ENCODE assay signal across 10 cellular contexts in the genomic region with DNA sequence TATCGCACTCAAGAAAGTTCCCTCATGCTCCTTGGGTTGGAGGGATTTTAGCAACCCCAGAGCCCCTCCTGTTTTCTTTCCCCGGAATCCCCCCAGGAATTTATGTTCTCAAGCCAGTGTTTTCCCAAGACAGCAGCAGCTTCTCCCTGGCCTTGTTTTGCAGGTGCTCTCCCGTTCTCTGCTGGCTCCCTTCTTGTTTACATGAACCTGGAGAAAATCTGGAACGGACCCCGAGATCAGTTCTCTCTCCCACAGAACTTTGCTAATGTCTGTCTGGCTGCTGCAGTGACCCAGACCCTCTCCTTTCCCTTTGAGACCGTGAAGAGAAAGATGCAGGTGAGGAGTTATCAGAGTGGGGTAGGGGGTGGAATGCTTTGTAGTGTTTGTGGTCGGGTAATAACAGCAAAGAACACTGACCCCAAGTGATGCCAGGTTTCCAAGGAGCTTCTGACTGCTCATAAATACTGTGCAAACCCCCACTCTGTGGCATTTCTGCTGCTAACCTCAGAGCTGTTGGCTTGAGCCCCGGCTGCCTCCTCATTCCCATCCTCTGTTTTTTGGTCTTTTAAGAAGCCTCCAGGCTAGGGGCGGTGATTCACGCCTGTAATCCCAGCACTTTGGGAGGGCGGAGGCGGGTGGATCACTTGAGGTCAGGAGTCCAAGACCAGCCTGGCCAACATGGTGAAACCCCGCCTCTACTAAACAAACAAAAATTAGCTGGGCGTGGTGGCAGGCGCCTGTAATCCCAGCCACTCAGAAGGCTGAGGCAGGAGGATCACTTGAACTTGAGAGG. TPM values are rescaled to one million over a fixed set of nuclear protein-coding genes. Genes with fewer than 3 reads are reported as not detected.
DNase-seq lines count a peak whose midpoint lies in the region; ATAC-seq, FAIRE-seq and TF ChIP-seq lines count a peak whose summit lies in the region.
"Had no signal": no experiment of that assay in that cellular context is flagged by ENCODE, and none has a peak within 500 bp of the region (broad histone marks: within the 10 kb centered on the region; RNA-seq: fewer than 3 reads in every experiment).

No MANE protein-coding gene starts in this region.

- H3K9me3 Mint-ChIP-seq in stimulated activated memory B cell treated with anti-CD40 and anti-IgM and Interleukin-4, amounts not matched to agents 10 μg/mL and 1 μg/mL and 100 μg/mL, for 72 hours = no peaks in the 10 kb centered on the region
- H3K9me3 Mint-ChIP-seq: activated B cell treated with CpG ODN at 0.5 μM for 24 hours had no signal

- DNase-seq in AG09319 (ENCODE audit: extremely low read depth, low read depth) (peak; percentile 75), LoVo (ENCODE audit: low spot score) (peak; percentile 58), bronchial epithelial cell (ENCODE audit: low read depth) (peak; percentile 64), myocyte (ENCODE audit: low read depth) (peak; percentile 83)
- no peak for DNase-seq in activated CD4-positive, alpha-beta T cell treated with anti-CD3 and anti-CD28 coated beads for 1 hour
- DNase-seq in activated T-cell treated with anti-CD3 and anti-CD28 coated beads, Interleukin-2, amount 50 U/mL, for 48 hours = no peak
- DNase-seq: activated B cell treated with CpG ODN at 0.5 μM for 24 hours had no signal

- no peaks in the 10 kb centered on the region for H3K36me3 ChIP-seq in bronchial epithelial cell (ENCODE audit: control insufficient read depth, insufficient read depth, low read length)

- H3K4me3 Mint-ChIP-seq in stimulated activated memory B cell treated with anti-CD40 and anti-IgM and Interleukin-4, amounts not matched to agents 10 μg/mL and 1 μg/mL and 100 μg/mL, for 72 hours = no peak overlapping the region
- H3K4me3 Mint-ChIP-seq: activated B cell treated with CpG ODN at 0.5 μM for 24 hours had no signal

- peaks cover 26% of the 10 kb centered on the region for H3K36me3 Mint-ChIP-seq in stimulated activated memory B cell treated with anti-CD40 and anti-IgM and Interleukin-4, amounts not matched to agents 10 μg/mL and 1 μg/mL and 100 μg/mL, for 72 hours

- H3K27me3 ChIP-seq in bronchial epithelial cell (ENCODE audit: control insufficient read depth, insufficient read depth, low read length) = no peaks in the 10 kb centered on the region

- no peaks in the 10 kb centered on the region for H3K27me3 Mint-ChIP-seq in stimulated activated memory B cell treated with anti-CD40 and anti-IgM and Interleukin-4, amounts not matched to agents 10 μg/mL and 1 μg/mL and 100 μg/mL, for 72 hours
- H3K27me3 Mint-ChIP-seq: activated B cell treated with CpG ODN at 0.5 μM for 24 hours had no signal

- no peak for FAIRE-seq in bronchial epithelial cell (lab: Jason Lieb, UNC)
- FAIRE-seq: G401.6 had no signal

- no peak for ATAC-seq in stimulated activated memory B cell treated with anti-CD40 and anti-IgM and Interleukin-4, amounts not matched to agents 10 μg/mL and 1 μg/mL and 100 μg/mL, for 72 hours
- no peak for ATAC-seq in HG03025 (IDR thresholded peaks at IDR 0.05; ENCODE audit: low FRiP score, unreplicated experiment)

- peaks cover 7% of the 10 kb centered on the region for H3K4me1 Mint-ChIP-seq in stimulated activated memory B cell treated with anti-CD40 and anti-IgM and Interleukin-4, amounts not matched to agents 10 μg/mL and 1 μg/mL and 100 μg/mL, for 72 hours
- H3K4me1 Mint-ChIP-seq: activated B cell treated with CpG ODN at 0.5 μM for 24 hours had no signal

- no peak overlapping the region for H3K4me3 ChIP-seq in bronchial epithelial cell (ENCODE audit: low read depth, low read length)

- no peak overlapping the region for H3K27ac Mint-ChIP-seq in stimulated activated memory B cell treated with anti-CD40 and anti-IgM and Interleukin-4, amounts not matched to agents 10 μg/mL and 1 μg/mL and 100 μg/mL, for 72 hours
- H3K27ac Mint-ChIP-seq: activated B cell treated with CpG ODN at 0.5 μM for 24 hours had no signal

- TF ChIP-seq CTCF in AG09319 (IDR thresholded peaks at IDR 0.05; ENCODE audit: low read depth, low read length) = no peak
- TF ChIP-seq CTCF in bronchial epithelial cell (IDR thresholded peaks at IDR 0.05; ENCODE audit: insufficient read depth, low read length, severe bottlenecking) = no peak

RNA-seq across cellular contexts. Expression of a gene that starts 11.1 kb away (rescaled TPM):
- total RNA-seq in bronchial epithelial cell (13.4 and 31.0 TPM in 2 replicates), myocyte (7.9 and 9.8 TPM in 2 replicates)
- 4.5 TPM for polyA plus RNA-seq in myocyte (2012)

RNA-seq across cellular contexts. Expression of a gene that starts 58.0 kb away (rescaled TPM):
- total RNA-seq in bronchial epithelial cell (486 and 551 TPM in 2 replicates), myocyte (118 and 173 TPM in 2 replicates)
- polyA plus RNA-seq in myocyte (2012) = 180 TPM

Comparison
In these comparisons a context has a peak if more than half of its experiments do, and no peak if none do; other contexts are left out.
1. DNase-seq: peak in AG09319 (single experiment), LoVo (single experiment), bronchial epithelial cell (single experiment) and myocyte (single experiment); none in activated CD4-positive, alpha-beta T cell treated with anti-CD3 and anti-CD28 coated beads for 1 hour (single experiment) and activated T-cell treated with anti-CD3 and anti-CD28 coated beads, Interleukin-2, amount 50 U/mL, for 48 hours (0 of 2).